Comparison of ENCODE assay signal across 8 cellular contexts in genomic region chr5:176660860-176661641, GRCh38. TPM values are rescaled to one million over a fixed set of nuclear protein-coding genes. Genes with fewer than 3 reads are reported as not detected.
DNase-seq lines count a peak whose midpoint lies in the region; ATAC-seq, FAIRE-seq and TF ChIP-seq lines count a peak whose summit lies in the region.

No MANE protein-coding gene starts in this region.

- peak; percentile 98 for FAIRE-seq in GM12892 (lab: Jason Lieb, UNC)

- H3K36me3 ChIP-seq in lung (ENCODE audit: control insufficient read depth in 2 of 2, insufficient read depth in 2 of 2, low read length in 2 of 2), result peaks cover 0 to 9% of the 10 kb centered on the region in 2 donors

- peak; percentile 92 for TF ChIP-seq CTCF in lung (IDR thresholded peaks at IDR 0.05; ENCODE audit: control extremely low read depth, extremely low read depth)

- no peaks in the 10 kb centered on the region for H3K9me3 ChIP-seq in lung (ENCODE audit: control insufficient read depth in 2 of 2, insufficient read depth in 1 of 2, low read length in 1 of 2)

- peaks cover 0 to 9% of the 10 kb centered on the region in 2 donors for H3K4me1 ChIP-seq in lung (ENCODE audit: control insufficient read depth in 2 of 2, insufficient read depth in 2 of 2, low read length in 2 of 2)

- no peaks in the 10 kb centered on the region for H3K27me3 ChIP-seq in lung (ENCODE audit: control insufficient read depth, insufficient read depth)

- WGBS in lung, 2 donors, result 51 to 58% methylated on average over 32 to 33 of the region's 33 CpGs

- H3K27ac ChIP-seq in lung (ENCODE audit: low read depth in 1 of 2, low read length in 1 of 2), result no peak overlapping the region

- DNase-seq in 8988T (peak; percentile 99), GM12892 (ENCODE audit: insufficient read length) (peak; percentile 97), NCI-H69 (lab: John Stamatoyannopoulos, UW) (peak; percentile 85), dermis microvascular lymphatic vessel endothelial cell (ENCODE audit: low read depth in 2 of 2) (peak; percentile 51 to 73), lung (ENCODE audit: low spot score) (peak; percentile 71)
- DNase-seq in activated CD4-positive, alpha-beta T cell treated with anti-CD3 and anti-CD28 coated beads, Interleukin-2, amount 50 U/mL, for 48 hours, result peak; percentile 79 to 83
- DNase-seq in stimulated activated CD8-positive, alpha-beta memory T cell treated with anti-CD3 and anti-CD28 coated beads, Interleukin-15, amount 100 ng/mL, for 1 hour (ENCODE audit: low read depth), result peak; percentile 63

- H3K4me3 ChIP-seq in lung, result no peak overlapping the region

- no peak for TF ChIP-seq POLR2A in GM12892 (IDR thresholded peaks at IDR 0.05; ENCODE audit: low read depth, low read length)

- ATAC-seq in HG03139 (IDR thresholded peaks at IDR 0.05; ENCODE audit: unreplicated experiment), result peak; percentile 65
- peak; percentile 68 for ATAC-seq in lung (ENCODE audit: insufficient read depth, low FRiP score)

RNA-seq across cellular contexts. Expression of gene TSPAN17, which starts 13.8 kb away (rescaled TPM):
- 6.2 TPM for polyA plus RNA-seq in GM12892 (2012; ENCODE audit: missing spikeins)
- total RNA-seq in dermis microvascular lymphatic vessel endothelial cell (36.5 and 47.7 TPM in 2 replicates), lung (10 to 100 TPM; 14.8 to 37.4 TPM)
- 10 to 100 TPM; 20.1 to 35.6 TPM for polyA plus RNA-seq in lung

RNA-seq across cellular contexts. Expression of gene EIF4E1B, which starts 30.6 kb away (rescaled TPM):
- polyA plus RNA-seq in GM12892 (2012; ENCODE audit: missing spikeins), result not detected
- total RNA-seq in dermis microvascular lymphatic vessel endothelial cell (under 0.01 TPM in 1 of 2 replicates, not detected in the other), lung (not detected)
- polyA plus RNA-seq in lung, result not detected

RNA-seq across cellular contexts. Expression of gene SNCB, which starts 30.7 kb away (rescaled TPM):
- polyA plus RNA-seq in GM12892 (2012; ENCODE audit: missing spikeins), result not detected
- total RNA-seq in dermis microvascular lymphatic vessel endothelial cell (0.76 and 1.2 TPM in 2 replicates), lung (not detected)
- under 1 TPM in 1 of 2 donors, not detected in 1; 0.02 TPM for polyA plus RNA-seq in lung

RNA-seq across cellular contexts. Expression of gene GPRIN1, which starts 51.1 kb away (rescaled TPM):
- polyA plus RNA-seq in GM12892 (2012; ENCODE audit: missing spikeins), result 1.6 TPM
- total RNA-seq in dermis microvascular lymphatic vessel endothelial cell (4.5 and 4.8 TPM in 2 replicates), lung (1 to 10 TPM in 1 of 2 donors, under 1 TPM in 1; 0.97 to 1.1 TPM)
- polyA plus RNA-seq in lung, result under 1 TPM; 0.39 to 0.68 TPM
